ENCODE assay signal across 32 cellular contexts in genomic region chr1:178339834-178340233, GRCh38.
"Had no signal": no experiment of that assay in that cellular context is flagged by ENCODE, and none has a peak within 500 bp of the region (broad histone marks: within the 10 kb centered on the region; RNA-seq: fewer than 3 reads in every experiment).

No MANE protein-coding gene starts in this region.

- ATAC-seq: effector memory CD8-positive, alpha-beta T cell; foreskin keratinocyte; lower lobe of right lung; natural killer cell; right lobe of liver; stimulated activated naive B cell treated with anti-CD40 and anti-IgM and Interleukin-4, amounts not matched to agents 10 μg/mL and 1 μg/mL and 100 μg/mL, for 72 hours had no signal

- FAIRE-seq: endothelial cell of umbilical vein, kidney had no signal

- H3K9me2 ChIP-seq: SK-N-SH had no signal

- H3K4me3 ChIP-seq: ascending aorta, esophagus muscularis mucosa, lower lobe of right lung, right lobe of liver, stomach, tibial artery had no signal

- H3K9ac ChIP-seq: neural progenitor cell had no signal

- H3K27me3 ChIP-seq: ascending aorta, cardiac muscle cell, esophagus muscularis mucosa, foreskin keratinocyte, neural progenitor cell, right lobe of liver, stomach, suprapubic skin, tibial artery had no signal

- H3K36me3 ChIP-seq: ascending aorta, cardiac muscle cell, esophagus muscularis mucosa, lower lobe of right lung, neural progenitor cell, right lobe of liver, stomach, suprapubic skin, tibial artery had no signal

- H2AFZ ChIP-seq: neural progenitor cell had no signal

- DNase-seq: activated CD4-positive, alpha-beta memory T cell treated with anti-CD3 and anti-CD28 coated beads, Interleukin-2, amount 10 ng/mL, durations not matched to agents 7 days and 5 days; activated CD4-positive, alpha-beta T cell treated with anti-CD3 and anti-CD28 coated beads, Interleukin-2, amount 10 ng/mL, durations not matched to agents 24 days and 14 days; activated CD4-positive, CD25-positive, alpha-beta regulatory T cell treated with anti-CD3 and anti-CD28 coated beads, Interleukin-2, amount 50 U/mL, for 72 hours; activated CD8-positive, alpha-beta memory T cell treated with anti-CD3 and anti-CD28 coated beads, Interleukin-2, amount 50 U/mL, for 48 hours; activated gamma-delta T cell; activated naive CD4-positive, alpha-beta T cell treated with anti-CD3 and anti-CD28 coated beads, Interleukin-2, amount 10 ng/mL, durations not matched to agents 7 days and 5 days; activated naive CD8-positive, alpha-beta T cell treated with anti-CD3 and anti-CD28 coated beads, Interleukin-2, amount 10 ng/mL, durations not matched to agents 7 days and 5 days; activated T-cell treated with anti-CD3 and anti-CD28 coated beads, Interleukin-2, amount 50 U/mL, for 24 hours; cortex of kidney; effector memory CD8-positive, alpha-beta T cell; foreskin keratinocyte; hypothalamus; immature natural killer cell; kidney; lower lobe of right lung; mesenchymal stem cell; natural killer cell; right lobe of liver; SK-N-SH; stimulated activated CD4-positive, alpha-beta T cell treated with anti-CD3 and anti-CD28 coated beads, Interleukin-4, amount 100 ng/mL, for 4 hours; stimulated activated CD8-positive, alpha-beta memory T cell treated with anti-CD3 and anti-CD28 coated beads, Interleukin-4, amount 100 ng/mL, for 48 hours; stimulated activated naive B cell treated with anti-CD40 and anti-IgM and Interleukin-4, amounts not matched to agents 10 μg/mL and 1 μg/mL and 100 μg/mL, for 72 hours; stomach; SW 1271; T-helper 9 cell; tibial artery had no signal

- H3K27ac ChIP-seq: ascending aorta, esophagus muscularis mucosa, lower lobe of right lung, neural progenitor cell, right lobe of liver, stomach, suprapubic skin, tibial artery had no signal

- H3K9me3 ChIP-seq: ascending aorta, esophagus muscularis mucosa, lower lobe of right lung, right lobe of liver, SK-N-SH, stomach, suprapubic skin, tibial artery had no signal
